Comparison of ENCODE assay signal across 15 cellular contexts in the genomic region with DNA sequence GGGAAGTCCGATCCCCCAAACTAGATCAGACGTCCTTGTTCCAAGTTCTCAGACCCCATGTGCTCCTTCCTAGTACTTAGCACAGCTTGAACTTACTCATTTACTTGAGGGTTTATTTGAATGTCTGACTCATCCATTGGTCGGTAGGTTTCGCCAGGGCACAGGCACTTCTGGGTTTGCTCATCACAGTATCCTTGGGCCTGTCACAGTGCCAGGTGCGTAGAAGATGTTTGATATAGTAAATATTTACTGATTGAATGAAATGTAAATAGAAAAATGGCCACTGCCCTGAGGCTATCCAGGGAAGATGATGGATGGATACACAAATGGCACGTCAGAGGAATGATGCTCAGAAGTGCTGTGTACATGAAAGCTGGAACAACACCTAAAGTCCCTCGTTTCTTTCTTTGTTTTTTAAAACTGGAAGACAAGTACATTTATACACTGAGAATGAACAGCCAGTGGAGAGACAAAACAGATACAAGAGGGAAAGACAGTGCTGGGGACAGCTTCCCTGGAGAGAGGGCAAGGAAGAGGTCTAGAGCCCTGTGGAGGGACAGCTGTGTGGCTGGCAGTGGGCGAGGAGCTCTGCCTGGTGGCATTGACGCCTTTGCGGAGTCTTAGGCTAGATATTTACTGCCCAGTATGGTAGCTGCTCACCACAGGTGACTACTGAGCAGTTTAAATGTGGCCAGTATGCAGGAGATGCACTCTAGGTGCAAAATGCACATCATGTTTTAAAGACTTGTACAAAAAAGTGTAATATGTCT.
DNase-seq lines count a peak whose midpoint lies in the region; ATAC-seq and TF ChIP-seq lines count a peak whose summit lies in the region.
"Had no signal": no experiment of that assay in that cellular context is flagged by ENCODE, and none has a peak within 500 bp of the region (broad histone marks: within the 10 kb centered on the region; RNA-seq: fewer than 3 reads in every experiment).

No MANE protein-coding gene starts in this region.

- H3K27ac ChIP-seq in C4-2B (peak overlapping the region; percentile 68), epithelial cell of prostate (no peak overlapping the region)

- peaks cover 9% of the 10 kb centered on the region for H3K9me3 Mint-ChIP-seq in T-helper 2 cell treated with Interferon-gamma antibody and Interleukin-4, amounts not matched to agents 5 μg/mL and 100 μg/mL, for 36 hours
- H3K9me3 Mint-ChIP-seq: IgD-negative memory B cell had no signal

- no peak overlapping the region for H3K4me3 Mint-ChIP-seq in T-helper 2 cell treated with Interferon-gamma antibody and Interleukin-4, amounts not matched to agents 5 μg/mL and 100 μg/mL, for 36 hours
- H3K4me3 Mint-ChIP-seq: activated CD8-positive, alpha-beta T cell treated with anti-CD3 and anti-CD28 coated beads, Interleukin-2, amount 10 ng/mL, durations not matched to agents 7 days and 5 days; activated naive CD8-positive, alpha-beta T cell; T-helper 1 cell treated with Interleukin-12 subunit alpha and Interleukin-12 subunit beta and Interleukin-4 antibody, amounts not matched to agents 30 μg/mL and 1 μg/mL, for 36 hours had no signal

- H3K27ac Mint-ChIP-seq in T-helper 2 cell treated with Interferon-gamma antibody and Interleukin-4, amounts not matched to agents 5 μg/mL and 100 μg/mL, for 36 hours = no peak overlapping the region
- H3K27ac Mint-ChIP-seq: activated CD8-positive, alpha-beta T cell treated with anti-CD3 and anti-CD28 coated beads, Interleukin-2, amount 10 ng/mL, durations not matched to agents 7 days and 5 days; activated naive CD8-positive, alpha-beta T cell; IgD-negative memory B cell; T-helper 1 cell treated with Interleukin-12 subunit alpha and Interleukin-12 subunit beta and Interleukin-4 antibody, amounts not matched to agents 30 μg/mL and 1 μg/mL, for 36 hours had no signal

- peak; percentile 100 for DNase-seq in NCI-H748 treated with DMSO at 0.1 percent for 48 hours (lab: John Stamatoyannopoulos, UW)
- DNase-seq in epithelial cell of prostate (ENCODE audit: low read depth, low spot score) = peak; percentile 79
- no peak for DNase-seq in NCI-H226
- DNase-seq in nucleus accumbens (lab: John Stamatoyannopoulos, UW) = no peak
- DNase-seq in RPMI8226 = no peak
- no peak for DNase-seq in T-helper 2 cell treated with Interferon-gamma antibody and Interleukin-4, amounts not matched to agents 5 μg/mL and 100 μg/mL, for 36 hours (ENCODE audit: low spot score)
- DNase-seq: activated CD8-positive, alpha-beta T cell treated with anti-CD3 and anti-CD28 coated beads, Interleukin-2, amount 10 ng/mL, durations not matched to agents 7 days and 5 days; GF-D8; NCI-H524 treated with DMSO at 0.1 percent for 48 hours; posterior cingulate gyrus had no signal

- H3K36me3 Mint-ChIP-seq in T-helper 2 cell treated with Interferon-gamma antibody and Interleukin-4, amounts not matched to agents 5 μg/mL and 100 μg/mL, for 36 hours (ENCODE audit: low read depth) = no peaks in the 10 kb centered on the region

- TF ChIP-seq CTCF in C4-2B (conservative IDR thresholded peaks at IDR 0.05) = no peak

- H3K4me1 Mint-ChIP-seq in T-helper 2 cell treated with Interferon-gamma antibody and Interleukin-4, amounts not matched to agents 5 μg/mL and 100 μg/mL, for 36 hours (ENCODE audit: low read depth) = peaks cover 5% of the 10 kb centered on the region

- H3K27me3 Mint-ChIP-seq in T-helper 2 cell treated with Interferon-gamma antibody and Interleukin-4, amounts not matched to agents 5 μg/mL and 100 μg/mL, for 36 hours (ENCODE audit: low read depth) = peaks cover 6% of the 10 kb centered on the region

- ATAC-seq in HG03442 (IDR thresholded peaks at IDR 0.05; ENCODE audit: unreplicated experiment) = peak; percentile 49
- ATAC-seq: activated CD8-positive, alpha-beta T cell treated with anti-CD3 and anti-CD28 coated beads, Interleukin-2, amount 10 ng/mL, durations not matched to agents 7 days and 5 days had no signal

Comparison
In these comparisons a context has a peak if more than half of its experiments do, and no peak if none do; other contexts are left out.
1. DNase-seq: peak in NCI-H748 treated with DMSO at 0.1 percent for 48 hours (single experiment) and epithelial cell of prostate (single experiment); none in NCI-H226 (single experiment), nucleus accumbens (0 of 56), RPMI8226 (single experiment) and T-helper 2 cell treated with Interferon-gamma antibody and Interleukin-4, amounts not matched to agents 5 μg/mL and 100 μg/mL, for 36 hours (single experiment).